In the genomic region with DNA sequence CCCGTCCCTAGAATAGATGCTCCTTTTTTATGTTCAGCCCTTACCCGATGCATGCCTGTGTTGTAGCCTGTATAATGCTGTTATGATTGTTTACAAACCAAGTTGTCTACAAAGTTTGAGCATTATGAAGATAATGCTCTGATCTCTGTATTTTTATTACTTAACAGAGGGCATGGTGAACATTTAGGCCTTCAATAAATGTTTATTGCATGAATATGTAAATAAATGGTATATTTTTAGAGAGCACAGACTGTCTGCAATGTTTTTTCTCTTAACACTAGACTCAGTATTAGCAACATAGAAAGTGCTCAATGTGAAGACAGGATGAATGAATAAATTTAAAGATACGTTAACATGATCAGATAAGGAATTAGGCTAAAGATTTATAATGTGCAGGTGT, we compare ENCODE assay signal across 1 cellular context.
TF ChIP-seq lines count a peak whose summit lies in the region.

No MANE protein-coding gene starts in this region.

TF ChIP-seq in GM23338, 12 proteins besides CTCF, POLR2A, EP300 and RAD21 (continued from another document):
- TF ChIP-seq CREB1 (CRISPR knock-in tag; IDR thresholded peaks at IDR 0.05; ENCODE audit: low read depth) (no peak), JUNB (IDR thresholded peaks at IDR 0.05; ENCODE audit: unreplicated experiment) (no peak), POLR2AphosphoS5 (IDR thresholded peaks at IDR 0.05; ENCODE audit: low read depth) (no peak), NANOG (IDR thresholded peaks at IDR 0.05; ENCODE audit: borderline replicate concordance) (no peak), STAT1 (IDR thresholded peaks at IDR 0.05; ENCODE audit: unreplicated experiment) (no peak), EZH2phosphoT487 (IDR thresholded peaks at IDR 0.05; ENCODE audit: unreplicated experiment) (no peak), ZNF331 (CRISPR knock-in tag; IDR thresholded peaks at IDR 0.05; ENCODE audit: low read depth) (no peak), REST (IDR thresholded peaks at IDR 0.05; ENCODE audit: unreplicated experiment) (no peak), EZH2 (IDR thresholded peaks at IDR 0.05; ENCODE audit: low read depth, unreplicated experiment) (no peak), ZNF114 (CRISPR knock-in tag; IDR thresholded peaks at IDR 0.05) (no peak)
- TF ChIP-seq, protein P1, sequence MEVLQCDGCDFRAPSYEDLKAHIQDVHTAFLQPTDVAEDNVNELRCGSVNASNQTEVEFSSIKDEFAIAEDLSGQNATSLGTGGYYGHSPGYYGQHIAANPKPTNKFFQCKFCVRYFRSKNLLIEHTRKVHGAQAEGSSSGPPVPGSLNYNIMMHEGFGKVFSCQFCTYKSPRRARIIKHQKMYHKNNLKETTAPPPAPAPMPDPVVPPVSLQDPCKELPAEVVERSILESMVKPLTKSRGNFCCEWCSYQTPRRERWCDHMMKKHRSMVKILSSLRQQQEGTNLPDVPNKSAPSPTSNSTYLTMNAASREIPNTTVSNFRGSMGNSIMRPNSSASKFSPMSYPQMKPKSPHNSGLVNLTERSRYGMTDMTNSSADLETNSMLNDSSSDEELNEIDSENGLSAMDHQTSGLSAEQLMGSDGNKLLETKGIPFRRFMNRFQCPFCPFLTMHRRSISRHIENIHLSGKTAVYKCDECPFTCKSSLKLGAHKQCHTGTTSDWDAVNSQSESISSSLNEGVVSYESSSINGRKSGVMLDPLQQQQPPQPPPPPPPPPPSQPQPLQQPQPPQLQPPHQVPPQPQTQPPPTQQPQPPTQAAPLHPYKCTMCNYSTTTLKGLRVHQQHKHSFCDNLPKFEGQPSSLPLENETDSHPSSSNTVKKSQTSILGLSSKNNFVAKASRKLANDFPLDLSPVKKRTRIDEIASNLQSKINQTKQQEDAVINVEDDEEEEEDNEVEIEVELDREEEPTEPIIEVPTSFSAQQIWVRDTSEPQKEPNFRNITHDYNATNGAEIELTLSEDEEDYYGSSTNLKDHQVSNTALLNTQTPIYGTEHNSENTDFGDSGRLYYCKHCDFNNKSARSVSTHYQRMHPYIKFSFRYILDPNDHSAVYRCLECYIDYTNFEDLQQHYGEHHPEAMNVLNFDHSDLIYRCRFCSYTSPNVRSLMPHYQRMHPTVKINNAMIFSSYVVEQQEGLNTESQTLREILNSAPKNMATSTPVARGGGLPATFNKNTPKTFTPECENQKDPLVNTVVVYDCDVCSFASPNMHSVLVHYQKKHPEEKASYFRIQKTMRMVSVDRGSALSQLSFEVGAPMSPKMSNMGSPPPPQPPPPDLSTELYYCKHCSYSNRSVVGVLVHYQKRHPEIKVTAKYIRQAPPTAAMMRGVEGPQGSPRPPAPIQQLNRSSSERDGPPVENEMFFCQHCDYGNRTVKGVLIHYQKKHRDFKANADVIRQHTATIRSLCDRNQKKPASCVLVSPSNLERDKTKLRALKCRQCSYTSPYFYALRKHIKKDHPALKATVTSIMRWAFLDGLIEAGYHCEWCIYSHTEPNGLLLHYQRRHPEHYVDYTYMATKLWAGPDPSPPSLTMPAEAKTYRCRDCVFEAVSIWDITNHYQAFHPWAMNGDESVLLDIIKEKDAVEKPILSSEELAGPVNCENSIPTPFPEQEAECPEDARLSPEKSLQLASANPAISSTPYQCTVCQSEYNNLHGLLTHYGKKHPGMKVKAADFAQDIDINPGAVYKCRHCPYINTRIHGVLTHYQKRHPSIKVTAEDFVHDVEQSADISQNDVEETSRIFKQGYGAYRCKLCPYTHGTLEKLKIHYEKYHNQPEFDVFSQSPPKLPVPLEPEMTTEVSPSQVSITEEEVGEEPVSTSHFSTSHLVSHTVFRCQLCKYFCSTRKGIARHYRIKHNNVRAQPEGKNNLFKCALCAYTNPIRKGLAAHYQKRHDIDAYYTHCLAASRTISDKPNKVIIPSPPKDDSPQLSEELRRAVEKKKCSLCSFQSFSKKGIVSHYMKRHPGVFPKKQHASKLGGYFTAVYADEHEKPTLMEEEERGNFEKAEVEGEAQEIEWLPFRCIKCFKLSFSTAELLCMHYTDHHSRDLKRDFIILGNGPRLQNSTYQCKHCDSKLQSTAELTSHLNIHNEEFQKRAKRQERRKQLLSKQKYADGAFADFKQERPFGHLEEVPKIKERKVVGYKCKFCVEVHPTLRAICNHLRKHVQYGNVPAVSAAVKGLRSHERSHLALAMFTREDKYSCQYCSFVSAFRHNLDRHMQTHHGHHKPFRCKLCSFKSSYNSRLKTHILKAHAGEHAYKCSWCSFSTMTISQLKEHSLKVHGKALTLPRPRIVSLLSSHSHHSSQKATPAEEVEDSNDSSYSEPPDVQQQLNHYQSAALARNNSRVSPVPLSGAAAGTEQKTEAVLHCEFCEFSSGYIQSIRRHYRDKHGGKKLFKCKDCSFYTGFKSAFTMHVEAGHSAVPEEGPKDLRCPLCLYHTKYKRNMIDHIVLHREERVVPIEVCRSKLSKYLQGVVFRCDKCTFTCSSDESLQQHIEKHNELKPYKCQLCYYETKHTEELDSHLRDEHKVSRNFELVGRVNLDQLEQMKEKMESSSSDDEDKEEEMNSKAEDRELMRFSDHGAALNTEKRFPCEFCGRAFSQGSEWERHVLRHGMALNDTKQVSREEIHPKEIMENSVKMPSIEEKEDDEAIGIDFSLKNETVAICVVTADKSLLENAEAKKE (CRISPR knock-in tag; IDR thresholded peaks at IDR 0.05) = no peak
